In genomic region chr6:24524801-24525200, GRCh38 we compare ENCODE assay signal across 8 cellular contexts.
DNase-seq lines count a peak whose midpoint lies in the region; FAIRE-seq and TF ChIP-seq lines count a peak whose summit lies in the region.

No MANE protein-coding gene starts in this region.

- H3K4me3 ChIP-seq in WI38 (ENCODE audit: low read depth, low read length) = no peak overlapping the region

- no peak for FAIRE-seq in GM19239 (lab: Jason Lieb, UNC)

- peak; percentile 34; the same call in 1 of the 2 replicates for TF ChIP-seq CTCF in WI38 (IDR thresholded peaks at IDR 0.05; ENCODE audit: low read depth, low read length)

- peak; percentile 10 for DNase-seq in stimulated activated CD4-positive, alpha-beta T cell treated with anti-CD3 and anti-CD28 coated beads, Interleukin-15, amount 100 ng/mL, for 24 hours
- no peak for DNase-seq in stimulated activated CD4-positive, alpha-beta T cell treated with anti-CD3 and anti-CD28 coated beads, Interleukin-4, amount 100 ng/mL, for 4 hours
- DNase-seq in MV-4-11 (lab: John Stamatoyannopoulos, UW) (peak; percentile 48), left kidney (ENCODE audit: low read depth, low spot score) (peak; percentile 75), GM19239 (ENCODE audit: insufficient read length, low spot score) (no peak), activated gamma-delta T cell (lab: John Stamatoyannopoulos, UW) (no peak), cerebellar nuclear complex (lab: John Stamatoyannopoulos, UW) (no peak)

Comparison
In these comparisons a context has a peak if more than half of its experiments do, and no peak if none do; other contexts are left out.
1. DNase-seq: peak in stimulated activated CD4-positive, alpha-beta T cell treated with anti-CD3 and anti-CD28 coated beads, Interleukin-15, amount 100 ng/mL, for 24 hours (single experiment), MV-4-11 (single experiment) and left kidney (single experiment); none in stimulated activated CD4-positive, alpha-beta T cell treated with anti-CD3 and anti-CD28 coated beads, Interleukin-4, amount 100 ng/mL, for 4 hours (0 of 2), GM19239 (single experiment), activated gamma-delta T cell (single experiment) and cerebellar nuclear complex (0 of 2).